ENCODE assay signal across 13 cellular contexts in genomic region chr10:131857156-131858117, GRCh38.
"Had no signal": no experiment of that assay in that cellular context is flagged by ENCODE, and none has a peak within 500 bp of the region (broad histone marks: within the 10 kb centered on the region; RNA-seq: fewer than 3 reads in every experiment).

No MANE protein-coding gene starts in this region.

- DNase-seq: activated CD4-positive, alpha-beta T cell treated with anti-CD3 and anti-CD28 coated beads for 1 hour; activated CD4-positive, alpha-beta T cell treated with anti-CD3 and anti-CD28 coated beads, Interleukin-2, amount 50 U/mL, for 48 hours; activated CD8-positive, alpha-beta memory T cell treated with anti-CD3 and anti-CD28 coated beads, Interleukin-2, amount 10 ng/mL, durations not matched to agents 7 days and 5 days; activated naive CD8-positive, alpha-beta T cell treated with anti-CD3 and anti-CD28 coated beads, Interleukin-2, amount 50 U/mL, for 24 hours; activated T-cell treated with anti-CD3 and anti-CD28 coated beads, Interleukin-2, amount 50 U/mL, for 4 hours; esophagus squamous epithelium; foreskin fibroblast; glutamatergic neuron; immature natural killer cell; mesendoderm; stimulated activated CD4-positive, alpha-beta T cell treated with anti-CD3 and anti-CD28 coated beads, Interleukin-1b, Interleukin-23, amount 100 ng/mL, for 48 hours; stimulated activated naive CD4-positive, alpha-beta T cell treated with Interleukin-2 at 50 U/mL for 16 hours had no signal

- H3K36me3 Mint-ChIP-seq: activated CD8-positive, alpha-beta memory T cell treated with anti-CD3 and anti-CD28 coated beads, Interleukin-2, amount 10 ng/mL, durations not matched to agents 7 days and 5 days; immature natural killer cell had no signal

- H3K9me3 Mint-ChIP-seq: activated naive CD8-positive, alpha-beta T cell treated with anti-CD3 and anti-CD28 coated beads, Interleukin-2, amount 50 U/mL, for 24 hours; activated T-cell treated with anti-CD3 and anti-CD28 coated beads, Interleukin-2, amount 50 U/mL, for 4 hours; immature natural killer cell had no signal

- H3K36me3 ChIP-seq: ascending aorta, esophagus squamous epithelium had no signal

- H3K27me3 ChIP-seq: ascending aorta had no signal

- ATAC-seq: activated CD8-positive, alpha-beta memory T cell treated with anti-CD3 and anti-CD28 coated beads, Interleukin-2, amount 10 ng/mL, durations not matched to agents 7 days and 5 days; activated naive CD8-positive, alpha-beta T cell treated with anti-CD3 and anti-CD28 coated beads, Interleukin-2, amount 50 U/mL, for 24 hours; activated T-cell treated with anti-CD3 and anti-CD28 coated beads, Interleukin-2, amount 50 U/mL, for 4 hours had no signal

- H3K4me3 Mint-ChIP-seq: activated CD8-positive, alpha-beta memory T cell treated with anti-CD3 and anti-CD28 coated beads, Interleukin-2, amount 10 ng/mL, durations not matched to agents 7 days and 5 days; activated naive CD8-positive, alpha-beta T cell treated with anti-CD3 and anti-CD28 coated beads, Interleukin-2, amount 50 U/mL, for 24 hours; activated T-cell treated with anti-CD3 and anti-CD28 coated beads, Interleukin-2, amount 50 U/mL, for 4 hours; immature natural killer cell had no signal

- H3K4me1 ChIP-seq: ascending aorta, esophagus squamous epithelium had no signal

- H3K4me3 ChIP-seq: ascending aorta, esophagus squamous epithelium had no signal

- H3K27ac Mint-ChIP-seq: activated CD8-positive, alpha-beta memory T cell treated with anti-CD3 and anti-CD28 coated beads, Interleukin-2, amount 10 ng/mL, durations not matched to agents 7 days and 5 days; activated naive CD8-positive, alpha-beta T cell treated with anti-CD3 and anti-CD28 coated beads, Interleukin-2, amount 50 U/mL, for 24 hours; immature natural killer cell had no signal

- H3K9me3 ChIP-seq: ascending aorta, esophagus squamous epithelium had no signal

- H3K27ac ChIP-seq: ascending aorta, esophagus squamous epithelium had no signal

- H3K4me1 Mint-ChIP-seq: activated CD8-positive, alpha-beta memory T cell treated with anti-CD3 and anti-CD28 coated beads, Interleukin-2, amount 10 ng/mL, durations not matched to agents 7 days and 5 days; activated naive CD8-positive, alpha-beta T cell treated with anti-CD3 and anti-CD28 coated beads, Interleukin-2, amount 50 U/mL, for 24 hours; immature natural killer cell had no signal
